In the genomic region with DNA sequence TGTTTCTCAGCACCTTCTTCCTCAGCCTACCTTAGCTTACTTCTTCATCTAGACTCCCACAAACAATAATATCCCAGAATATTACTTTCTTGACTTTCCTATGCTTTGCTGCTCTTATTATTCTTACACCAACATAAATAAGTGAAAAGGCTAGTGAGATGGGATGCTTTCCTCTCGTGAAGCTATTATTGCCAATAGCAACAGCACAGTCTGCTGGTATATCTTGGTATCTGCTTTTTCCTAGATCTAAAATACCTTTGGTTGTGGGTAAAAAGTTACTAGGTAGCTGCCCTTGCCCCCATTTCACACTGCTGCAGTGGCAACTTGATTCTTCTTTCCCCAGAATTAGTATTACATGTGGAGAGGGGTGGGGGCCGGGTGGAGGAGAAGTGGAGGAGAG, we compare ENCODE assay signal across 22 cellular contexts. TPM values are rescaled to one million over a fixed set of nuclear protein-coding genes. Genes with fewer than 3 reads are reported as not detected.
DNase-seq lines count a peak whose midpoint lies in the region; ATAC-seq and TF ChIP-seq lines count a peak whose summit lies in the region.
"Had no signal": no experiment of that assay in that cellular context is flagged by ENCODE, and none has a peak within 500 bp of the region (broad histone marks: within the 10 kb centered on the region; RNA-seq: fewer than 3 reads in every experiment).

No MANE protein-coding gene starts in this region.

- no peaks in the 10 kb centered on the region for H3K36me3 ChIP-seq in Panc1 (ENCODE audit: control insufficient read depth, insufficient read depth, low read length)
- H3K36me3 ChIP-seq: adrenal gland, uterus had no signal

- no peaks in the 10 kb centered on the region for H3K27me3 ChIP-seq in Panc1 (ENCODE audit: control insufficient read depth, insufficient read depth, low read length)
- H3K27me3 ChIP-seq: adrenal gland, uterus had no signal

- no peaks in the 10 kb centered on the region for H3K9me3 ChIP-seq in Panc1 (ENCODE audit: control insufficient read depth, insufficient read depth, low read depth, low read length)
- H3K9me3 ChIP-seq: adrenal gland, left ventricle myocardium inferior, uterus had no signal

- POLR2A ChIA-PET in Panc1 (lab: Charles Lee): no interaction called here

- ATAC-seq in Panc1 (peak; percentile 52; the same call in 1 of the 2 replicates), HG02852 (IDR thresholded peaks at IDR 0.05; ENCODE audit: unreplicated experiment) (no peak), left colon (no peak)
- ATAC-seq: activated CD8-positive, alpha-beta T cell treated with anti-CD3 and anti-CD28 coated beads, Interleukin-2, amount 10 ng/mL, durations not matched to agents 7 days and 5 days; K562; sciatic nerve; stimulated activated naive CD8-positive, alpha-beta T cell treated with anti-CD3 and anti-CD28 coated beads, Interleukin-15, amount 100 ng/mL, for 72 hours had no signal

- no peaks in the 10 kb centered on the region for H3K4me1 ChIP-seq in Panc1 (ENCODE audit: control insufficient read depth, insufficient read depth, low read length)
- H3K4me1 ChIP-seq: adrenal gland, left ventricle myocardium inferior, uterus had no signal

- in situ Hi-C loops in Panc1 (cut with HindIII; ENCODE audit: low pct_unique_long_range_greater_than_20kb, low sequenced_read_pairs): no loop called here

- CTCF ChIA-PET in Panc1 (lab: Charles Lee): interaction anchor here (0.6 kb wide), 1 partner anchor 90 kb away, joined by 5 read pairs; no protein-coding TSS in a partner anchor

- H3K27ac ChIP-seq in 22Rv1 (no peak overlapping the region), Panc1 (ENCODE audit: low read length) (no peak overlapping the region)
- H3K27ac ChIP-seq: adrenal gland, left ventricle myocardium inferior, uterus had no signal

- DNase-seq in Panc1 (ENCODE audit: low read depth, low spot score) (no peak), fibroblast of mammary gland (ENCODE audit: low read depth) (no peak), COLO829 (ENCODE audit: low spot score) (no peak), left colon (no peak)
- DNase-seq in effector CD8-positive, alpha-beta T cell (lab: John Stamatoyannopoulos, UW): no peak
- DNase-seq: activated CD8-positive, alpha-beta T cell treated with anti-CD3 and anti-CD28 coated beads, Interleukin-2, amount 10 ng/mL, durations not matched to agents 7 days and 5 days; adrenal gland; COR-L47; foreskin fibroblast; left ventricle myocardium inferior; NCI-H1105; NCI-H526 treated with DMSO at 0.1 percent for 48 hours; nucleus accumbens; stimulated activated CD4-positive, alpha-beta T cell treated with anti-CD3 and anti-CD28 coated beads, Interleukin-1b, Interleukin-23, amount 100 ng/mL, for 48 hours; stimulated activated naive CD8-positive, alpha-beta T cell treated with anti-CD3 and anti-CD28 coated beads, Interleukin-15, amount 100 ng/mL, for 72 hours; SW 1271; uterus had no signal

- no peak overlapping the region for H3K4me3 ChIP-seq in Panc1 (ENCODE audit: low read depth in 2 of 2, low read length in 2 of 2)
- H3K4me3 ChIP-seq in fibroblast of mammary gland (ENCODE audit: control insufficient read depth, low read depth, low read length): no peak overlapping the region
- H3K4me3 ChIP-seq: adrenal gland, K562, left ventricle myocardium inferior, uterus had no signal

- intact Hi-C loops in Panc1 (cut with micrococcal nuclease; ENCODE audit: unreplicated experiment) (no loop called here), left colon (cut with DNase I, micrococcal nuclease) (no loop called here)

- TF ChIP-seq CTCF in 22Rv1 (IDR thresholded peaks at IDR 0.05) (0 out of 2 replicates have a peak, but pooled peaks have one; percentile 10), GM12873 (IDR thresholded peaks at IDR 0.05; ENCODE audit: insufficient read depth, low read depth, low read length, missing control alignments) (peak; percentile 28), Panc1 (IDR thresholded peaks at IDR 0.05) (peak; percentile 54; the same call in 1 of the 2 replicates), fibroblast of mammary gland (conservative IDR thresholded peaks at IDR 0.05; ENCODE audit: control insufficient read depth, insufficient read depth, low read depth, low read length) (peak; percentile 13)

- no TSS peak for BruUV-seq in Panc1 (replicated peaks; lab: Mats Ljungman, UMichigan)

RNA-seq across cellular contexts. Expression of a gene that starts 26.1 kb away (rescaled TPM):
- total RNA-seq in Panc1 (2021; ENCODE audit: unreplicated experiment) (4.9 TPM), left colon (10 to 100 TPM; 26.0 to 33.3 TPM)
- polyA plus RNA-seq in Panc1 (2012; ENCODE audit: insufficient read length): 2.7 TPM

RNA-seq across cellular contexts. Expression of a gene that starts 58.8 kb away (rescaled TPM):
- total RNA-seq in Panc1 (2021; ENCODE audit: unreplicated experiment): 0.13 TPM
- polyA plus RNA-seq in Panc1 (2012; ENCODE audit: insufficient read length): not detected
- total RNA-seq in left colon: under 1 TPM in 1 of 2 donors, not detected in 1; 0.25 TPM
- total RNA-seq: K562, left ventricle myocardium inferior, sciatic nerve had no signal
- polyA plus RNA-seq: K562 had no signal
